ENCODE assay signal across 25 cellular contexts in the genomic region with DNA sequence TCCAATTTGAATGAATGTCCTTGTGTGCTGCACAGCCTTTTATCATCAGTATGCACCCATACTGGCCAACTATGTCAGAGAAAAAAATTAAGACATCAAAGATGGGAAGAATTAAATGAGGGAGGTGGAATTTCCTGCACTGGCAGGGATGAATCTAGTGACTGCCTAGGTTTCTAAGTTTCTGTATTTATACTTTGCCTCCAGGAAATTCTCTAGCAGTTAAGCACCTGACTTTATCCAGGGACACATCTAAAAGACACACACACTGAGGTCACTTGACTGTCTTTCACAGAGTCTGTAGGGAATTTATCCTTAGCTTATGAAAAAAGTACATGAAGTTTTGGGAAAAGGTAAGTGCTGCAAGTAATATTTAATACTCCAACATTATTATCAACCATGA.
"Had no signal": no experiment of that assay in that cellular context is flagged by ENCODE, and none has a peak within 500 bp of the region (broad histone marks: within the 10 kb centered on the region; RNA-seq: fewer than 3 reads in every experiment).

No MANE protein-coding gene starts in this region.

- H3K27ac ChIP-seq: ascending aorta, body of pancreas had no signal

- H3K36me3 Mint-ChIP-seq: activated naive CD4-positive, alpha-beta T cell treated with anti-CD3 and anti-CD28 coated beads, Interleukin-2, amount 50 U/mL, for 24 hours had no signal

- H3K9me3 ChIP-seq: ascending aorta, body of pancreas, MG63 had no signal

- H3K4me3 ChIP-seq: ascending aorta, body of pancreas, K562, MG63 had no signal

- H3K27me3 ChIP-seq: ascending aorta, body of pancreas, MG63 had no signal

- H3K36me3 ChIP-seq: ascending aorta, MG63 had no signal

- ATAC-seq: activated CD8-positive, alpha-beta T cell treated with anti-CD3 and anti-CD28 coated beads, Interleukin-2, amount 10 ng/mL, durations not matched to agents 7 days and 5 days; body of pancreas; K562; Panc1; Right ventricle myocardium inferior had no signal

- H3K9me3 Mint-ChIP-seq: activated T-helper 1 cell treated with anti-CD3 and anti-CD28 coated beads, Interleukin-12 subunit alpha, Interleukin-12 subunit beta, Interleukin-2, Interleukin-4 antibody, amounts not matched to agents 30 ng/mL and 10 ng/mL and 1 ng/mL, durations not matched to agents 14 hours and 24 hours and 36 hours had no signal

- H3K4me3 Mint-ChIP-seq: activated CD8-positive, alpha-beta T cell treated with anti-CD3 and anti-CD28 coated beads, Interleukin-2, amount 10 ng/mL, durations not matched to agents 7 days and 5 days; activated naive CD4-positive, alpha-beta T cell treated with anti-CD3 and anti-CD28 coated beads, Interleukin-2, amount 50 U/mL, for 24 hours; activated T-cell treated with anti-CD3 and anti-CD28 coated beads, Interleukin-2, amount 50 U/mL, for 24 hours; activated T-helper 1 cell treated with anti-CD3 and anti-CD28 coated beads, Interleukin-12 subunit alpha, Interleukin-12 subunit beta, Interleukin-2, Interleukin-4 antibody, amounts not matched to agents 30 ng/mL and 10 ng/mL and 1 ng/mL, durations not matched to agents 14 hours and 24 hours and 36 hours; T-helper 1 cell treated with Interleukin-12 subunit alpha and Interleukin-12 subunit beta and Interleukin-4 antibody, amounts not matched to agents 30 μg/mL and 1 μg/mL, for 36 hours had no signal

- H3K4me1 ChIP-seq: ascending aorta, body of pancreas had no signal

- H3K27ac Mint-ChIP-seq: activated CD8-positive, alpha-beta T cell treated with anti-CD3 and anti-CD28 coated beads, Interleukin-2, amount 10 ng/mL, durations not matched to agents 7 days and 5 days; activated naive CD4-positive, alpha-beta T cell treated with anti-CD3 and anti-CD28 coated beads, Interleukin-2, amount 50 U/mL, for 24 hours; activated T-cell treated with anti-CD3 and anti-CD28 coated beads, Interleukin-2, amount 50 U/mL, for 24 hours; activated T-helper 1 cell treated with anti-CD3 and anti-CD28 coated beads, Interleukin-12 subunit alpha, Interleukin-12 subunit beta, Interleukin-2, Interleukin-4 antibody, amounts not matched to agents 30 ng/mL and 10 ng/mL and 1 ng/mL, durations not matched to agents 14 hours and 24 hours and 36 hours; T-helper 1 cell treated with Interleukin-12 subunit alpha and Interleukin-12 subunit beta and Interleukin-4 antibody, amounts not matched to agents 30 μg/mL and 1 μg/mL, for 36 hours had no signal

- DNase-seq: activated CD4-positive, alpha-beta T cell treated with anti-CD3 and anti-CD28 coated beads for 48 hours; activated CD4-positive, alpha-beta T cell treated with anti-CD3 and anti-CD28 coated beads, Interleukin-2, amount 50 U/mL, for 4 hours; activated CD4-positive, CD25-positive, alpha-beta regulatory T cell treated with anti-CD3 and anti-CD28 coated beads, Interleukin-2, amount 50 U/mL, for 72 hours; activated CD8-positive, alpha-beta memory T cell treated with anti-CD3 and anti-CD28 coated beads, Interleukin-2, amount 50 U/mL, for 48 hours; activated CD8-positive, alpha-beta T cell treated with anti-CD3 and anti-CD28 coated beads, Interleukin-2, amount 10 ng/mL, durations not matched to agents 7 days and 5 days; activated effector memory CD4-positive, alpha-beta T cell treated with Interleukin-2 at 50 U/mL for 16 hours; activated naive CD4-positive, alpha-beta T cell; activated T-cell treated with anti-CD3 and anti-CD28 coated beads, Interleukin-2, amount 50 U/mL, for 24 hours; amniotic stem cell; body of pancreas; central memory CD4-positive, alpha-beta T cell; MG63; NCI-H1092 treated with DMSO at 0.1 percent for 48 hours; NCI-H1417 treated with DMSO at 0.1 percent for 48 hours; NCI-H1694; NCI-H2029 treated with DMSO at 0.1 percent for 48 hours; NCI-H510A treated with DMSO at 0.1 percent for 48 hours; RPMI8226 had no signal

- H3K27me3 Mint-ChIP-seq: activated naive CD4-positive, alpha-beta T cell treated with anti-CD3 and anti-CD28 coated beads, Interleukin-2, amount 50 U/mL, for 24 hours; activated T-cell treated with anti-CD3 and anti-CD28 coated beads, Interleukin-2, amount 50 U/mL, for 24 hours had no signal

- H3K4me1 Mint-ChIP-seq: activated naive CD4-positive, alpha-beta T cell treated with anti-CD3 and anti-CD28 coated beads, Interleukin-2, amount 50 U/mL, for 24 hours had no signal
